In genomic region chr17:1108810-1109605, GRCh38 we compare ENCODE assay signal across 8 cellular contexts.
DNase-seq lines count a peak whose midpoint lies in the region; ATAC-seq and TF ChIP-seq lines count a peak whose summit lies in the region.

No MANE protein-coding gene starts in this region.

- H3K27ac Mint-ChIP-seq in activated T-helper 1 cell treated with anti-CD3 and anti-CD28 coated beads, Interleukin-12 subunit alpha, Interleukin-12 subunit beta, Interleukin-2, Interleukin-4 antibody, amounts not matched to agents 30 ng/mL and 10 ng/mL and 1 ng/mL, durations not matched to agents 14 hours and 24 hours and 36 hours, result peak overlapping the region; percentile 71

- ATAC-seq in GM19455 (IDR thresholded peaks at IDR 0.05; ENCODE audit: unreplicated experiment), result peak; percentile 50
- no peak for ATAC-seq in GM18519 (IDR thresholded peaks at IDR 0.05; ENCODE audit: low FRiP score, unreplicated experiment)

- no peaks in the 10 kb centered on the region for H3K9me3 Mint-ChIP-seq in activated T-helper 1 cell treated with anti-CD3 and anti-CD28 coated beads, Interleukin-12 subunit alpha, Interleukin-12 subunit beta, Interleukin-2, Interleukin-4 antibody, amounts not matched to agents 30 ng/mL and 10 ng/mL and 1 ng/mL, durations not matched to agents 14 hours and 24 hours and 36 hours

- no peaks in the 10 kb centered on the region for H3K27me3 Mint-ChIP-seq in activated T-helper 1 cell treated with anti-CD3 and anti-CD28 coated beads, Interleukin-12 subunit alpha, Interleukin-12 subunit beta, Interleukin-2, Interleukin-4 antibody, amounts not matched to agents 30 ng/mL and 10 ng/mL and 1 ng/mL, durations not matched to agents 14 hours and 24 hours and 36 hours (ENCODE audit: insufficient read depth)

- peaks cover 29% of the 10 kb centered on the region for H3K4me1 ChIP-seq in OCI-LY1 (ENCODE audit: insufficient read depth, low read length, severe bottlenecking)
- peaks cover 29% of the 10 kb centered on the region for H3K4me1 ChIP-seq in neuron (ENCODE audit: insufficient read depth, low read length)
- H3K4me1 ChIP-seq in transverse colon, result peaks cover 46 to 76% (median 63%) of the 10 kb centered on the region in 4 donors

- H3K36me3 ChIP-seq in OCI-LY1 (ENCODE audit: insufficient read depth, low read length) (no peaks in the 10 kb centered on the region), neuron (ENCODE audit: insufficient read depth, low read length) (no peaks in the 10 kb centered on the region), transverse colon (no peaks in the 10 kb centered on the region)

- DNase-seq in AG04449 (ENCODE audit: low read depth, low spot score) (no peak), fibroblast of peridontal ligament (ENCODE audit: extremely low read depth) (peak; percentile 41), transverse colon (peak; percentile 67)
- DNase-seq in activated T-helper 1 cell treated with anti-CD3 and anti-CD28 coated beads, Interleukin-12 subunit alpha, Interleukin-12 subunit beta, Interleukin-2, Interleukin-4 antibody, amounts not matched to agents 30 ng/mL and 10 ng/mL and 1 ng/mL, durations not matched to agents 14 hours and 24 hours and 36 hours (ENCODE audit: low spot score), result peak; percentile 64

- in situ Hi-C loops in transverse colon (cut with MboI; ENCODE audit: low pct_ligation_motif_present in 1 of 4, low pct_unique_long_range_greater_than_20kb in 1 of 4, low sequenced_read_pairs in 3 of 4), result no loop called here

- H3K27me3 ChIP-seq in OCI-LY1 (ENCODE audit: insufficient read depth, low read length), result no peaks in the 10 kb centered on the region
- H3K27me3 ChIP-seq in neuron (ENCODE audit: insufficient read depth, low read length), result no peaks in the 10 kb centered on the region
- no peaks in the 10 kb centered on the region for H3K27me3 ChIP-seq in transverse colon

- H3K79me2 ChIP-seq in OCI-LY1 (ENCODE audit: insufficient read depth, low read length), result no peaks in the 10 kb centered on the region

- POLR2A ChIA-PET in AG04449 (lab: Yijun Ruan, JAX), result no interaction called here

- H3K27ac ChIP-seq in OCI-LY1 (ENCODE audit: low read depth, low read length, poor library complexity, severe bottlenecking) (no peak overlapping the region), transverse colon (peak overlapping the region; percentile 93 to 99 (median 96))

- 0% methylated on average over 66 of the region's 99 CpGs; no CpG with 5 or more reads in 1 of the 2 donors for WGBS in transverse colon (ENCODE audit: low coverage in 1 of 2), 2 donors

- peaks cover 4% of the 10 kb centered on the region for H3K36me3 Mint-ChIP-seq in activated T-helper 1 cell treated with anti-CD3 and anti-CD28 coated beads, Interleukin-12 subunit alpha, Interleukin-12 subunit beta, Interleukin-2, Interleukin-4 antibody, amounts not matched to agents 30 ng/mL and 10 ng/mL and 1 ng/mL, durations not matched to agents 14 hours and 24 hours and 36 hours (ENCODE audit: low read depth)

- no peak for TF ChIP-seq CTCF in AG04449 (IDR thresholded peaks at IDR 0.05; ENCODE audit: insufficient read depth, low read length, missing control alignments)
- TF ChIP-seq CTCF in OCI-LY1 (IDR thresholded peaks at IDR 0.05; ENCODE audit: low read length), result no peak
- no peak for TF ChIP-seq CTCF in transverse colon (IDR thresholded peaks at IDR 0.05)

- TF ChIP-seq EP300 in transverse colon (IDR thresholded peaks at IDR 0.05; ENCODE audit: low read depth), result no peak

- no peaks in the 10 kb centered on the region for H3K9me3 ChIP-seq in OCI-LY1 (ENCODE audit: low read length)
- no peaks in the 10 kb centered on the region for H3K9me3 ChIP-seq in neuron (ENCODE audit: low read length)
- no peaks in the 10 kb centered on the region for H3K9me3 ChIP-seq in transverse colon

- H3K4me2 ChIP-seq in OCI-LY1 (ENCODE audit: low read length), result peak overlapping the region; percentile 81

- no peaks in the 10 kb centered on the region for H3F3A ChIP-seq in OCI-LY1 (ENCODE audit: insufficient read depth, low read length)

- no peaks in the 10 kb centered on the region for H4K20me1 ChIP-seq in OCI-LY1 (ENCODE audit: insufficient read depth, low read length)

- peak overlapping the region; percentile 85 for H3K4me3 Mint-ChIP-seq in activated T-helper 1 cell treated with anti-CD3 and anti-CD28 coated beads, Interleukin-12 subunit alpha, Interleukin-12 subunit beta, Interleukin-2, Interleukin-4 antibody, amounts not matched to agents 30 ng/mL and 10 ng/mL and 1 ng/mL, durations not matched to agents 14 hours and 24 hours and 36 hours

- peak overlapping the region; percentile 67 for H3K9ac ChIP-seq in OCI-LY1 (ENCODE audit: low read length)

- intact Hi-C loops in activated T-helper 1 cell treated with anti-CD3 and anti-CD28 coated beads, Interleukin-12 subunit alpha, Interleukin-12 subunit beta, Interleukin-2, Interleukin-4 antibody, amounts not matched to agents 30 ng/mL and 10 ng/mL and 1 ng/mL, durations not matched to agents 14 hours and 24 hours and 36 hours (cut with micrococcal nuclease), result no loop called here
- intact Hi-C loops in transverse colon (cut with DNase I; ENCODE audit: low total_unique reads), result no loop called here

- H2AFZ ChIP-seq in OCI-LY1 (ENCODE audit: low read length) (no peak overlapping the region), neuron (ENCODE audit: low read depth, low read length) (peak overlapping the region; percentile 56)

- CTCF ChIA-PET in AG04449 (lab: Yijun Ruan, JAX), result interaction anchor here (1.5 kb wide), 1 partner anchor 13 kb away, joined by 4 read pairs; no protein-coding TSS in a partner anchor

- H3K4me3 ChIP-seq in AG04449 (ENCODE audit: low read depth, low read length), result peak overlapping the region; percentile 72
- peak overlapping the region; percentile 64 for H3K4me3 ChIP-seq in OCI-LY1 (ENCODE audit: low read depth, low read length, poor library complexity, severe bottlenecking)
- H3K4me3 ChIP-seq in neuron (ENCODE audit: low read length), result peak overlapping the region; percentile 82
- peak overlapping the region; percentile 69 to 81 (median 74) for H3K4me3 ChIP-seq in transverse colon

- peak; percentile 75 for TF ChIP-seq POLR2A in transverse colon (IDR thresholded peaks at IDR 0.05)

- peaks cover 40% of the 10 kb centered on the region for H3K4me1 Mint-ChIP-seq in activated T-helper 1 cell treated with anti-CD3 and anti-CD28 coated beads, Interleukin-12 subunit alpha, Interleukin-12 subunit beta, Interleukin-2, Interleukin-4 antibody, amounts not matched to agents 30 ng/mL and 10 ng/mL and 1 ng/mL, durations not matched to agents 14 hours and 24 hours and 36 hours (ENCODE audit: low read depth)

- H3K9me2 ChIP-seq in OCI-LY1 (ENCODE audit: low read depth, low read length), result no peaks in the 10 kb centered on the region
